Comparison of ENCODE assay signal across 14 cellular contexts in the genomic region with DNA sequence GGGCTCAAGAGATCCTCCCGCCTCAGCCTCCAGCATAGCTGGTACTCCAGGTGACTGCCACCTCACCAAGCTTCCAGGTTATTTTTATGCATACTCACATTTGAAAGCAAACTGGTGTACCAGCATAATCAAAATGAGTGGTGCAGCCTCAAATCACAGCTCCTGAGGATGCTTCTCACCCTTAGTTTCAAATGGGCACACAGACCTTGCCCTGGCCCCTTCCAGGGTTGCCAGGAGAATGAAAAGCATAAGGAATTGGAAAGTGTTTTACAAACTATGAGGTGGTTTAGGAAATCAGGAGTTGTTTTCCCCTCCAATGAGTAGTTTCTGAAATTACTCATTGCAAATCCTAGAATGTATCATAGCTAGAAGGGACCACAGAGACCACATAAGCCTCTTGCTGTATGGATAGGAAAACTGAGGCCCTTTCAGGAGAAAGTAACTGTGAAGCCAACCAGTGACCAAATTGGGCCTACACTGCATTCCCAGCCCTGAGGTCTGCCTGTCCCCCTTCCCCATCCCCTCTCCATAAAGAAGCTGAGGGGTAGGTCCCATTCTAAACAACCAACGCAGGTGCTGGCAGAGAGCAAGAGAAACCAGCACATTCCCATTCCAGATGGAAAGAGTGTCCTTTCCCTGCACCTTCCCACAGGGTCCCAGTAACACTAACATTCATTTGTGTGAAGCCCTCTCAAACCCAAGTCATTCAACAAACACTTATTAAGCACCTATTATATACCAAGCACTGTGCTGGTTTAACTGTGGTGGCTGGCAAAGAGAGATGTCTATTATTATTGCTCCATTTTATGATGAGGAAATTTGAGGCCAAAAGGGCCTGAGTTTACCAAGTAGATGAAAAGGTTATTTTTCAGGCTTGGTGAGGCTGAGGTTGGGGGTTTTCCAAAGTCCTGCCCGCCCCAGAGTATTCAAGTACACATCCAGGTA.
DNase-seq lines count a peak whose midpoint lies in the region; ATAC-seq and TF ChIP-seq lines count a peak whose summit lies in the region.
"Had no signal": no experiment of that assay in that cellular context is flagged by ENCODE, and none has a peak within 500 bp of the region (broad histone marks: within the 10 kb centered on the region; RNA-seq: fewer than 3 reads in every experiment).

No MANE protein-coding gene starts in this region.

- no peak for DNase-seq in T-helper 1 cell
- peak; percentile 55 for DNase-seq in amniotic epithelial cell (ENCODE audit: low read depth)
- DNase-seq: head of caudate nucleus, NCI-H2029 treated with DMSO at 0.1 percent for 48 hours, NCI-H748 treated with DMSO at 0.1 percent for 48 hours, T-helper 9 cell had no signal

- H3K9me3 ChIP-seq in Loucy (ENCODE audit: insufficient read depth, low read depth, low read length) = no peaks in the 10 kb centered on the region
- H3K9me3 ChIP-seq: MG63, tibial nerve had no signal

- H3K36me3 Mint-ChIP-seq in T-helper 1 cell treated with Interleukin-12 subunit alpha and Interleukin-12 subunit beta and Interleukin-4 antibody, amounts not matched to agents 30 μg/mL and 1 μg/mL, for 36 hours (ENCODE audit: low read depth) = peaks cover 2% of the 10 kb centered on the region
- no peaks in the 10 kb centered on the region for H3K36me3 Mint-ChIP-seq in nephron (ENCODE audit: low read depth)

- H3K4me1 ChIP-seq in Loucy (ENCODE audit: insufficient read depth, low read length, poor library complexity, severe bottlenecking) = peaks cover 41% of the 10 kb centered on the region

- H3K9ac ChIP-seq in Loucy (ENCODE audit: low read depth, low read length, poor library complexity, severe bottlenecking) = no peak overlapping the region

- no peaks in the 10 kb centered on the region for H3K27me3 Mint-ChIP-seq in T-helper 1 cell treated with Interleukin-12 subunit alpha and Interleukin-12 subunit beta and Interleukin-4 antibody, amounts not matched to agents 30 μg/mL and 1 μg/mL, for 36 hours (ENCODE audit: low read depth)
- no peaks in the 10 kb centered on the region for H3K27me3 Mint-ChIP-seq in nephron (ENCODE audit: low read depth)

- ATAC-seq in SK-N-SH treated with all-trans-retinoic acid at 6 μM for 48 hours = no peak
- no peak for ATAC-seq in GM21360 (IDR thresholded peaks at IDR 0.05; ENCODE audit: unreplicated experiment)
- ATAC-seq in GM21723 (IDR thresholded peaks at IDR 0.05; ENCODE audit: unreplicated experiment) = no peak

- no peaks in the 10 kb centered on the region for H3K27me3 ChIP-seq in Loucy (ENCODE audit: insufficient read depth, low read length, poor library complexity, severe bottlenecking)
- H3K27me3 ChIP-seq: MG63, tibial nerve had no signal

- no peaks in the 10 kb centered on the region for H3K36me3 ChIP-seq in Loucy (ENCODE audit: insufficient read depth, low read length)
- H3K36me3 ChIP-seq: tibial nerve had no signal

- peaks cover 19% of the 10 kb centered on the region for H4K20me1 ChIP-seq in Loucy (ENCODE audit: insufficient read depth, low read length, poor library complexity, severe bottlenecking)

- H3F3A ChIP-seq in Loucy (ENCODE audit: low read depth) = peaks cover 8% of the 10 kb centered on the region; the same call in 1 of the 2 replicates

- no peak overlapping the region for H3K4me3 ChIP-seq in Loucy (ENCODE audit: low read length, poor library complexity, severe bottlenecking)
- H3K4me3 ChIP-seq: MG63, tibial nerve had no signal

- TF ChIP-seq CTCF in Loucy (conservative IDR thresholded peaks at IDR 0.05; ENCODE audit: low read length) (no peak), nephron (IDR thresholded peaks at IDR 0.05; ENCODE audit: unreplicated experiment in 3 of 3) (no peak)

- no peak overlapping the region for H2AFZ ChIP-seq in Loucy (ENCODE audit: low read length)

- H3K27ac Mint-ChIP-seq in T-helper 1 cell treated with Interleukin-12 subunit alpha and Interleukin-12 subunit beta and Interleukin-4 antibody, amounts not matched to agents 30 μg/mL and 1 μg/mL, for 36 hours = peak overlapping the region; percentile 86
- H3K27ac Mint-ChIP-seq in nephron = no peak overlapping the region

- peaks cover 53% of the 10 kb centered on the region for H3K4me1 Mint-ChIP-seq in T-helper 1 cell treated with Interleukin-12 subunit alpha and Interleukin-12 subunit beta and Interleukin-4 antibody, amounts not matched to agents 30 μg/mL and 1 μg/mL, for 36 hours (ENCODE audit: low read depth)
- peaks cover 11% of the 10 kb centered on the region for H3K4me1 Mint-ChIP-seq in nephron

- no peaks in the 10 kb centered on the region for H3K9me3 Mint-ChIP-seq in T-helper 1 cell treated with Interleukin-12 subunit alpha and Interleukin-12 subunit beta and Interleukin-4 antibody, amounts not matched to agents 30 μg/mL and 1 μg/mL, for 36 hours
- no peaks in the 10 kb centered on the region for H3K9me3 Mint-ChIP-seq in nephron

- H3K4me2 ChIP-seq in Loucy (ENCODE audit: low read depth, low read length, poor library complexity, severe bottlenecking) = peak overlapping the region; percentile 69

- peak overlapping the region; percentile 9 for H3K4me3 Mint-ChIP-seq in T-helper 1 cell treated with Interleukin-12 subunit alpha and Interleukin-12 subunit beta and Interleukin-4 antibody, amounts not matched to agents 30 μg/mL and 1 μg/mL, for 36 hours
- H3K4me3 Mint-ChIP-seq in nephron = peak overlapping the region in 2 of 3 experiments; percentile 41 to 48

- H3K79me2 ChIP-seq in Loucy (ENCODE audit: insufficient read depth, low read length) = peaks cover 25% of the 10 kb centered on the region

- H3K9me2 ChIP-seq in Loucy (replicated peaks; ENCODE audit: low read depth, low read length) = no peaks in the 10 kb centered on the region

TF ChIP-seq in SK-N-SH treated with all-trans-retinoic acid at 6 μM for 48 hours, 23 proteins besides CTCF, POLR2A, EP300 and RAD21:
- TF ChIP-seq, protein P1, sequence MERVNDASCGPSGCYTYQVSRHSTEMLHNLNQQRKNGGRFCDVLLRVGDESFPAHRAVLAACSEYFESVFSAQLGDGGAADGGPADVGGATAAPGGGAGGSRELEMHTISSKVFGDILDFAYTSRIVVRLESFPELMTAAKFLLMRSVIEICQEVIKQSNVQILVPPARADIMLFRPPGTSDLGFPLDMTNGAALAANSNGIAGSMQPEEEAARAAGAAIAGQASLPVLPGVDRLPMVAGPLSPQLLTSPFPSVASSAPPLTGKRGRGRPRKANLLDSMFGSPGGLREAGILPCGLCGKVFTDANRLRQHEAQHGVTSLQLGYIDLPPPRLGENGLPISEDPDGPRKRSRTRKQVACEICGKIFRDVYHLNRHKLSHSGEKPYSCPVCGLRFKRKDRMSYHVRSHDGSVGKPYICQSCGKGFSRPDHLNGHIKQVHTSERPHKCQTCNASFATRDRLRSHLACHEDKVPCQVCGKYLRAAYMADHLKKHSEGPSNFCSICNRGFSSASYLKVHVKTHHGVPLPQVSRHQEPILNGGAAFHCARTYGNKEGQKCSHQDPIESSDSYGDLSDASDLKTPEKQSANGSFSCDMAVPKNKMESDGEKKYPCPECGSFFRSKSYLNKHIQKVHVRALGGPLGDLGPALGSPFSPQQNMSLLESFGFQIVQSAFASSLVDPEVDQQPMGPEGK (CRISPR knock-in tag; IDR thresholded peaks at IDR 0.05; ENCODE audit: borderline replicate concordance) = no peak
- TF ChIP-seq ZNF70 (CRISPR knock-in tag; IDR thresholded peaks at IDR 0.05) = no peak
- TF ChIP-seq SNAI2 (CRISPR knock-in tag; IDR thresholded peaks at IDR 0.05) = no peak
- no peak for TF ChIP-seq ZNF565 (CRISPR knock-in tag; conservative IDR thresholded peaks at IDR 0.05; ENCODE audit: low read depth)
- TF ChIP-seq ZFP30 (CRISPR knock-in tag; IDR thresholded peaks at IDR 0.05) = no peak
- TF ChIP-seq ZC3H10 (CRISPR knock-in tag; IDR thresholded peaks at IDR 0.05) = no peak
- no peak for TF ChIP-seq ZFP3 (CRISPR knock-in tag; IDR thresholded peaks at IDR 0.05)
- TF ChIP-seq ARNTL (CRISPR knock-in tag; IDR thresholded peaks at IDR 0.05; ENCODE audit: borderline replicate concordance, low read depth) = no peak
- no peak for TF ChIP-seq CSDC2 (CRISPR knock-in tag; IDR thresholded peaks at IDR 0.05)
- no peak for TF ChIP-seq ESRRG (CRISPR knock-in tag; IDR thresholded peaks at IDR 0.05)
- TF ChIP-seq TOX (CRISPR knock-in tag; IDR thresholded peaks at IDR 0.05; ENCODE audit: borderline replicate concordance) = no peak
